1 cellular context compared by ENCODE assay signal in the genomic region with DNA sequence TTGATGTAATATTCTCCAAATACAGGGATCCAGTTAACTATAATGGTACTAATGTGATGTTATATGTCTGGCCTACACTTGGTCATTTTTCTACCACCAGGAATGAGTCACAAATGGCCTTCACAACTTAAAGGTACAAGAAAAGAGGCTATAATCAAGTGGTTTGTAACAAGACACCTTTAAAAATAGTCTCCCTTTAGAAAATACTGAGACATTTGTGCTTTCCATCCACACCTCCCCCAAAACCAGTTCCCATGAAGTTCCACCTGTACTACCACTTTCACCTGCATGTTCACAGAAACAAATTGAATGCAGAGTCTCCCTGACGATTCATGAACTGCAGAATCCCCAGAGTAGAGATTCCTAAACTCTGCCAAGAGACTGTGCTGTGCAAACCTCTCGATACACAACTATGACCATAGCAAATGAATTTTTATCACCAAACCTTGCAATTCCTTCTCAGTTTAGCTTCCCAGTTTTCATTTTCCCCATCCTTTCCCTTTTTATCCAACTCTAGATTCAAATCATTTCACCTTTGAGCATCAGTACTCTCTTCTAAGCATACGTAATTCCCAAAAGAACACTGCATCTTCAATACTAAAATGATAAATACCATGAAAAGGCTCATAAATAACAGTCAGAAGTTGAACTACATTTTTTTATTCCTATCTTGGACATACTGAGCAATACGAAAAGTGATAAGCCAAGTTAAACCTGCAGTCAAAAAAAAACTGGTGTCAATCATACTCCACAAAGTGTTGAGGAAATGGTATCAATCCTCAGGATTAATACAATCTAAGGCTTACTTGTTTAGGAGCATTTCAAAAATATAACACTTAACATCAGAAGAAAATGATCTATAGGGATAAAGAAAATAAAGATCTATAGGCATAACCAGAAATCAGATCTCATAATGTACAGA.
A peak's percentile ranks its signal among the peaks of the same experiment; 100 is the strongest.
TF ChIP-seq lines count a peak whose summit lies in the region.

No MANE protein-coding gene starts in this region.

TF ChIP-seq in GM12878, 131 proteins besides CTCF, POLR2A, EP300 and RAD21 (continued from another document and continues in another):
- TF ChIP-seq ZBTB11 (CRISPR knock-in tag; IDR thresholded peaks at IDR 0.05) (0 out of 2 replicates have a peak, but pooled peaks have one; percentile 17), TAF1 (IDR thresholded peaks at IDR 0.05; ENCODE audit: borderline replicate concordance, low read depth, low read length) (no peak), NBN (IDR thresholded peaks at IDR 0.05) (peak; percentile 58; the same call in 1 of the 2 replicates), STAT1 (conservative IDR thresholded peaks at IDR 0.05) (no peak), SMAD5 (IDR thresholded peaks at IDR 0.05; ENCODE audit: low read depth) (no peak), POLR2AphosphoS5 (IDR thresholded peaks at IDR 0.05; ENCODE audit: low read length) (peak; percentile 83), NFXL1 (IDR thresholded peaks at IDR 0.05; ENCODE audit: borderline replicate concordance) (no peak), REST (IDR thresholded peaks at IDR 0.05; ENCODE audit: low read depth, low read length) (no peak), ATF3 (IDR thresholded peaks at IDR 0.05; ENCODE audit: borderline replicate concordance, extremely low read depth, low read depth, low read length) (no peak), ATF7 (IDR thresholded peaks at IDR 0.05; ENCODE audit: low read depth) (0 out of 2 replicates have a peak, but pooled peaks have one; percentile 15), CUX1 (IDR thresholded peaks at IDR 0.05; ENCODE audit: insufficient replicate concordance, low read depth, low read length) (peak; percentile 62), PAX8 (IDR thresholded peaks at IDR 0.05) (0 out of 2 replicates have a peak, but pooled peaks have one; percentile 27), CHD2 (IDR thresholded peaks at IDR 0.05; ENCODE audit: borderline replicate concordance, low read depth, low read length) (no peak), TARDBP (IDR thresholded peaks at IDR 0.05; ENCODE audit: borderline replicate concordance) (no peak), SMAD1 (IDR thresholded peaks at IDR 0.05; ENCODE audit: low read depth, partially characterized antibody) (peak; percentile 59), SP1 (IDR thresholded peaks at IDR 0.05; ENCODE audit: low read depth, low read length) (no peak), BRCA1 (IDR thresholded peaks at IDR 0.05; ENCODE audit: low read depth, low read length) (no peak), NKRF (conservative IDR thresholded peaks at IDR 0.05) (no peak), SKIL (IDR thresholded peaks at IDR 0.05; ENCODE audit: low read depth, poor library complexity, severe bottlenecking) (no peak), RBBP5 (conservative IDR thresholded peaks at IDR 0.05) (no peak), ZZZ3 (IDR thresholded peaks at IDR 0.05; ENCODE audit: control insufficient read depth, insufficient read length, low read depth) (no peak)
- TF ChIP-seq, protein P1, sequence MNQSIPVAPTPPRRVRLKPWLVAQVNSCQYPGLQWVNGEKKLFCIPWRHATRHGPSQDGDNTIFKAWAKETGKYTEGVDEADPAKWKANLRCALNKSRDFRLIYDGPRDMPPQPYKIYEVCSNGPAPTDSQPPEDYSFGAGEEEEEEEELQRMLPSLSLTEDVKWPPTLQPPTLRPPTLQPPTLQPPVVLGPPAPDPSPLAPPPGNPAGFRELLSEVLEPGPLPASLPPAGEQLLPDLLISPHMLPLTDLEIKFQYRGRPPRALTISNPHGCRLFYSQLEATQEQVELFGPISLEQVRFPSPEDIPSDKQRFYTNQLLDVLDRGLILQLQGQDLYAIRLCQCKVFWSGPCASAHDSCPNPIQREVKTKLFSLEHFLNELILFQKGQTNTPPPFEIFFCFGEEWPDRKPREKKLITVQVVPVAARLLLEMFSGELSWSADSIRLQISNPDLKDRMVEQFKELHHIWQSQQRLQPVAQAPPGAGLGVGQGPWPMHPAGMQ (IDR thresholded peaks at IDR 0.05; ENCODE audit: borderline replicate concordance), result no peak
- TF ChIP-seq, protein P2, sequence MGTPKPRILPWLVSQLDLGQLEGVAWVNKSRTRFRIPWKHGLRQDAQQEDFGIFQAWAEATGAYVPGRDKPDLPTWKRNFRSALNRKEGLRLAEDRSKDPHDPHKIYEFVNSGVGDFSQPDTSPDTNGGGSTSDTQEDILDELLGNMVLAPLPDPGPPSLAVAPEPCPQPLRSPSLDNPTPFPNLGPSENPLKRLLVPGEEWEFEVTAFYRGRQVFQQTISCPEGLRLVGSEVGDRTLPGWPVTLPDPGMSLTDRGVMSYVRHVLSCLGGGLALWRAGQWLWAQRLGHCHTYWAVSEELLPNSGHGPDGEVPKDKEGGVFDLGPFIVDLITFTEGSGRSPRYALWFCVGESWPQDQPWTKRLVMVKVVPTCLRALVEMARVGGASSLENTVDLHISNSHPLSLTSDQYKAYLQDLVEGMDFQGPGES (IDR thresholded peaks at IDR 0.05), result no peak
- TF ChIP-seq, protein P3, sequence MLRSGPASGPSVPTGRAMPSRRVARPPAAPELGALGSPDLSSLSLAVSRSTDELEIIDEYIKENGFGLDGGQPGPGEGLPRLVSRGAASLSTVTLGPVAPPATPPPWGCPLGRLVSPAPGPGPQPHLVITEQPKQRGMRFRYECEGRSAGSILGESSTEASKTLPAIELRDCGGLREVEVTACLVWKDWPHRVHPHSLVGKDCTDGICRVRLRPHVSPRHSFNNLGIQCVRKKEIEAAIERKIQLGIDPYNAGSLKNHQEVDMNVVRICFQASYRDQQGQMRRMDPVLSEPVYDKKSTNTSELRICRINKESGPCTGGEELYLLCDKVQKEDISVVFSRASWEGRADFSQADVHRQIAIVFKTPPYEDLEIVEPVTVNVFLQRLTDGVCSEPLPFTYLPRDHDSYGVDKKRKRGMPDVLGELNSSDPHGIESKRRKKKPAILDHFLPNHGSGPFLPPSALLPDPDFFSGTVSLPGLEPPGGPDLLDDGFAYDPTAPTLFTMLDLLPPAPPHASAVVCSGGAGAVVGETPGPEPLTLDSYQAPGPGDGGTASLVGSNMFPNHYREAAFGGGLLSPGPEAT (IDR thresholded peaks at IDR 0.05; ENCODE audit: low read depth), result peak; percentile 67; the same call in 1 of the 2 replicates
